ENCODE assay signal across 1 cellular context in genomic region chr7:14040528-14040927, GRCh38.
TF ChIP-seq lines count a peak whose summit lies in the region.

No MANE protein-coding gene starts in this region.

TF ChIP-seq in GM23338, 12 proteins besides CTCF, POLR2A, EP300 and RAD21 (continued from another document):
- no peak for TF ChIP-seq ZNF462 (CRISPR knock-in tag; IDR thresholded peaks at IDR 0.05)
- TF ChIP-seq EZH2phosphoT487 (IDR thresholded peaks at IDR 0.05; ENCODE audit: unreplicated experiment): no peak
- TF ChIP-seq NANOG (IDR thresholded peaks at IDR 0.05; ENCODE audit: borderline replicate concordance): no peak
